ENCODE assay signal across 8 cellular contexts in the genomic region with DNA sequence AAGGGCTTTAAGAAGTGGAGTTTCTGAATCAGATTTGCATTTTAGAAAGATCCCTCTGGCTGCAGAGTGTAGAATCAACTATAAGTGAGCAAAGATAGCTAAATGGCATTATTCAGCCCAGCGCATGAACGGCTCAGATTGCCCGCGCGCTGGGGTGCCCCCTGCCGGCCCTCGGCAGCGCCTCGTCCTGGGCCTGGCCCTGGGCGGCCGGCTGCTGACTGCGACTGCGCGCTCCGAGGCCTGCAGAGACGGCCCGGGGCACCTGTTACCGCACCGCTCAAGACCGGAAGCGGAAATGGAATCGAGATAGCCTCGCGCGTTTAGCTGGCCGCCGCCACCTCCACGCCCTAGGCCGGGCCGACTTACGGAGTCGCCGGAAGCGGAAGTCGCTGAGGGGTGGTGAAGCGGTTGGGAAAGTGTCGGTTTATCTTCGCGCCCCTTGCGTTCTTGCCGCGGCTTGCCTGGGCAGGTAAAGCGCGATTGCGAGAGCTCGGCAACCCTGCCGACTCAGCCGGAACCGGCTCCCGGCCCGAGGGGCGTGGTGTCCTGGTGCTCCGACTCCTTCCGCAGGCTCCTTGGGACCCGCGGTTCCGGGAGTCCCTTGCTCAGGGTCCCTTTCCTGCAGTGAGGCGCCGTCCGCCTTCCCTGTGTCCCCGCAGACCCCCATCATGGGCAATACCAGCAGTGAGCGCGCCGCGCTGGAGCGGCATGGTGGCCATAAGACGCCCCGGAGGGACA. TPM values are rescaled to one million over a fixed set of nuclear protein-coding genes. Genes with fewer than 3 reads are reported as not detected.
A peak's percentile ranks its signal among the peaks of the same experiment; 100 is the strongest.
DNase-seq lines count a peak whose midpoint lies in the region; ATAC-seq and TF ChIP-seq lines count a peak whose summit lies in the region.

A gene with protein sequence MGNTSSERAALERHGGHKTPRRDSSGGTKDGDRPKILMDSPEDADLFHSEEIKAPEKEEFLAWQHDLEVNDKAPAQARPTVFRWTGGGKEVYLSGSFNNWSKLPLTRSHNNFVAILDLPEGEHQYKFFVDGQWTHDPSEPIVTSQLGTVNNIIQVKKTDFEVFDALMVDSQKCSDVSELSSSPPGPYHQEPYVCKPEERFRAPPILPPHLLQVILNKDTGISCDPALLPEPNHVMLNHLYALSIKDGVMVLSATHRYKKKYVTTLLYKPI (plus strand): TSS at position 557 of the 738 bp plus-strand sequence. CDS start 112 bp downstream, at position 669.

- peak within 1 kb of the TSS; percentile 78 for H3K4me3 ChIP-seq in colonic mucosa

- H3K9ac ChIP-seq in colonic mucosa (ENCODE audit: low read depth in 2 of 2, low read length in 2 of 2), result peak within 1 kb of the TSS; percentile 77 to 99

- DNase-seq in C1 segment of cervical spinal cord (lab: John Stamatoyannopoulos, UW) (peak; percentile 57 to 96 (median 92)), GM19240 (ENCODE audit: insufficient read length, low spot score) (peak; percentile 83), NCI-H524 treated with DMSO at 0.1 percent for 48 hours (lab: John Stamatoyannopoulos, UW) (peak; percentile 77), colonic mucosa (peak; percentile 96), left colon (peak; percentile 96 to 97)
- DNase-seq in activated CD4-positive, alpha-beta T cell treated with anti-CD3 and anti-CD28 coated beads for 48 hours, result peak; percentile 97
- DNase-seq in stimulated activated CD4-positive, alpha-beta T cell treated with anti-CD3 and anti-CD28 coated beads, Interleukin-1b, Interleukin-23, amount 100 ng/mL, for 48 hours, result peak; percentile 97

- peak; percentile 94 for TF ChIP-seq CTCF in colonic mucosa (IDR thresholded peaks at IDR 0.05)

- H3K4me1 ChIP-seq in colonic mucosa, result peaks cover under 1% of the 10 kb centered on the region

- H3K36me3 ChIP-seq in colonic mucosa, result no peaks in the 10 kb centered on the region

- intact Hi-C loops in colonic mucosa (cut with DNase I) (no loop called here), left colon (cut with DNase I, micrococcal nuclease) (no loop called here)

- ATAC-seq in HG03460 (IDR thresholded peaks at IDR 0.05; ENCODE audit: unreplicated experiment) (peak; percentile 93), left colon (peak; percentile 77)

- no peaks in the 10 kb centered on the region for H3K9me3 ChIP-seq in colonic mucosa

- peak within 1 kb of the TSS; percentile 93 for H3K27ac ChIP-seq in colonic mucosa

- no peaks in the 10 kb centered on the region for H3K27me3 ChIP-seq in colonic mucosa

RNA-seq across cellular contexts. Expression of the gene that starts here (rescaled TPM):
- total RNA-seq in colonic mucosa (10 to 100 TPM; 70.4 to 76.7 TPM), left colon (100 to 1,000 TPM in 1 of 2 donors, 10 to 100 TPM in 1; 62.2 to 111 TPM)

Comparison
In these comparisons a context has a peak if more than half of its experiments do, and no peak if none do; other contexts are left out.
1. Peak in every context shown above with its lines: DNase-seq, ATAC-seq, H3K4me3 ChIP-seq and H3K27ac ChIP-seq.